ENCODE assay signal across 8 cellular contexts in the genomic region with DNA sequence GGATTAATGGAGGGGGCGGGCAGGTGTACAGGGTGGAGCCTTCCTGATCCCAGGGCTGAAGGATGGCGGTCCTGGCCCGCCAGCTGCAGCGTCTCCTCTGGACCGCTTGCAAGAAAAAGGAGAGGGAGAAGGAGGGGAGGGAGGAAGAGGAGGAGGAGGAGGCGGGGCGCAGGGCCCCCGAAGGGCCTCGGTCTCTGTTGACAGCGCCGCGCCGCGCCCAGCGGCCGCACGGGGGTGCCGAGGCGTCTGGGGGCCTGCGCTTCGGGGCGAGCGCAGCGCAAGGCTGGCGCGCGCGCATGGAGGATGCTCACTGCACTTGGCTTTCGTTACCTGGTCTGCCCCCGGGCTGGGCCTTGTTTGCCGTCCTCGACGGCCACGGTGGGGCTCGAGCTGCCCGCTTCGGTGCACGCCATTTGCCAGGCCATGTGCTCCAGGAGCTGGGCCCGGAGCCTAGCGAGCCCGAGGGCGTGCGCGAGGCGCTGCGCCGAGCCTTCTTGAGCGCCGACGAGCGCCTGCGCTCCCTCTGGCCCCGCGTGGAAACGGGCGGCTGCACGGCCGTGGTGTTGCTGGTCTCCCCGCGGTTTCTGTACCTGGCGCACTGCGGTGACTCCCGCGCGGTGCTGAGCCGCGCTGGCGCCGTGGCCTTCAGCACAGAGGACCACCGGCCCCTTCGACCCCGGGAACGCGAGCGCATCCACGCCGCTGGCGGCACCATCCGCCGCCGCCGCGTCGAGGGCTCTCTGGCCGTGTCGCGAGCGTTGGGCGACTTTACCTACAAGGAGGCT. TPM values are rescaled to one million over a fixed set of nuclear protein-coding genes. Genes with fewer than 3 reads are reported as not detected.
DNase-seq lines count a peak whose midpoint lies in the region; ATAC-seq, FAIRE-seq and TF ChIP-seq lines count a peak whose summit lies in the region.

A gene with protein sequence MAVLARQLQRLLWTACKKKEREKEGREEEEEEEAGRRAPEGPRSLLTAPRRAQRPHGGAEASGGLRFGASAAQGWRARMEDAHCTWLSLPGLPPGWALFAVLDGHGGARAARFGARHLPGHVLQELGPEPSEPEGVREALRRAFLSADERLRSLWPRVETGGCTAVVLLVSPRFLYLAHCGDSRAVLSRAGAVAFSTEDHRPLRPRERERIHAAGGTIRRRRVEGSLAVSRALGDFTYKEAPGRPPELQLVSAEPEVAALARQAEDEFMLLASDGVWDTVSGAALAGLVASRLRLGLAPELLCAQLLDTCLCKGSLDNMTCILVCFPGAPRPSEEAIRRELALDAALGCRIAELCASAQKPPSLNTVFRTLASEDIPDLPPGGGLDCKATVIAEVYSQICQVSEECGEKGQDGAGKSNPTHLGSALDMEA (plus strand): TSS at position 33 of the 785 bp plus-strand sequence. CDS start 30 bp downstream, at position 63.

- POLR2A ChIA-PET in OCI-LY7 (lab: Charles Lee) = no interaction called here

- no peaks in the 10 kb centered on the region for H3K36me3 ChIP-seq in OCI-LY7 (ENCODE audit: insufficient read depth, low read length)
- no peaks in the 10 kb centered on the region for H3K36me3 ChIP-seq in hepatocyte (replicated peaks; ENCODE audit: insufficient read depth, low read depth)

- no peak for ATAC-seq in HG02571 (IDR thresholded peaks at IDR 0.05; ENCODE audit: unreplicated experiment)
- ATAC-seq in HG03342 (IDR thresholded peaks at IDR 0.05; ENCODE audit: unreplicated experiment) = no peak

- no peak for DNase-seq in GM18507 (ENCODE audit: extremely low spot score, insufficient read length, low read depth)
- peak; percentile 61 for DNase-seq in OCI-LY7 (ENCODE audit: low spot score)
- peak; percentile 75 for DNase-seq in activated naive CD4-positive, alpha-beta T cell treated with anti-CD3 and anti-CD28 coated beads, Interleukin-2, amount 50 U/mL, for 16 hours
- DNase-seq in hepatocyte (ENCODE audit: low spot score) = peak; percentile 63
- DNase-seq in stimulated activated CD4-positive, alpha-beta T cell treated with anti-CD3 and anti-CD28 coated beads, Interleukin-2, amount 100 ng/mL, for 24 hours = peak; percentile 60 to 71
- DNase-seq in NCI-H1092 treated with DMSO at 0.1 percent for 48 hours (lab: John Stamatoyannopoulos, UW) = no peak

- 3% methylated on average over 57 of the region's 89 CpGs for WGBS in hepatocyte (ENCODE audit: low lambda C conversion rate, missing lambda C conversion rate)

- peak; percentile 69 for FAIRE-seq in GM18507 (lab: Jason Lieb, UNC)

- intact Hi-C loops in OCI-LY7 (cut with micrococcal nuclease; ENCODE audit: unreplicated experiment) = no loop called here

- TF ChIP-seq CTCF in OCI-LY7 (conservative IDR thresholded peaks at IDR 0.05; ENCODE audit: low read length) = peak; percentile 59
- no peak for TF ChIP-seq CTCF in hepatocyte (IDR thresholded peaks at IDR 0.05; ENCODE audit: poor library complexity)

- H3K9me3 ChIP-seq in OCI-LY7 (ENCODE audit: low read length) (no peaks in the 10 kb centered on the region), hepatocyte (ENCODE audit: low read depth) (no peaks in the 10 kb centered on the region)

- no TSS peak for BruUV-seq in OCI-LY7 (replicated peaks; lab: Mats Ljungman, UMichigan)

- H3K79me2 ChIP-seq in OCI-LY7 (ENCODE audit: insufficient read depth, low read depth, low read length) (no peaks in the 10 kb centered on the region), hepatocyte (no peaks in the 10 kb centered on the region)

- H3K27ac ChIP-seq in OCI-LY7 (ENCODE audit: low read depth, low read length, poor library complexity, severe bottlenecking) (no peak within 1 kb of the TSS), hepatocyte (no peak within 1 kb of the TSS)

- H4K20me1 ChIP-seq in OCI-LY7 (ENCODE audit: insufficient read depth, low read length) = no peaks in the 10 kb centered on the region
- no peaks in the 10 kb centered on the region for H4K20me1 ChIP-seq in hepatocyte (ENCODE audit: insufficient read depth, poor library complexity, severe bottlenecking)

- H3K4me1 ChIP-seq in OCI-LY7 (ENCODE audit: insufficient read depth, low read length, poor library complexity, severe bottlenecking) = peaks cover 41% of the 10 kb centered on the region
- H3K4me1 ChIP-seq in hepatocyte (ENCODE audit: insufficient read depth) = peaks cover 7% of the 10 kb centered on the region

- CTCF ChIA-PET in OCI-LY7 (lab: Charles Lee; ENCODE audit: unreplicated experiment) = no interaction called here

- H3K4me2 ChIP-seq in OCI-LY7 (ENCODE audit: low read length) (peak within 1 kb of the TSS; percentile 79), hepatocyte (peak within 1 kb of the TSS; percentile 100)

- H3K4me3 ChIP-seq in OCI-LY7 (ENCODE audit: low read depth, low read length, poor library complexity, severe bottlenecking) = peak within 1 kb of the TSS; percentile 69
- H3K4me3 ChIP-seq in hepatocyte = no peak within 1 kb of the TSS

- H2AFZ ChIP-seq in OCI-LY7 (ENCODE audit: low read length) (peak within 1 kb of the TSS; percentile 34; the same call in 1 of the 2 replicates), hepatocyte (no peak within 1 kb of the TSS)

- H3K9me2 ChIP-seq in OCI-LY7 (ENCODE audit: insufficient read depth, low read length) (no peaks in the 10 kb centered on the region), hepatocyte (replicated peaks; ENCODE audit: insufficient read depth) (no peaks in the 10 kb centered on the region)

- H3K27me3 ChIP-seq in hepatocyte = peaks cover 27% of the 10 kb centered on the region

RNA-seq across cellular contexts. Expression of the gene that starts here (rescaled TPM):
- 1.4 and 1.6 TPM in 2 replicates for total RNA-seq in OCI-LY7 (2014; rRNA removed; shearing (Covaris generic))
- total RNA-seq in OCI-LY7 (2022) (2.8 and 2.9 TPM in 2 replicates), hepatocyte (0.40 and 1.9 TPM in 2 replicates)
- 0.59 and 1.4 TPM in 2 replicates for polyA plus RNA-seq in hepatocyte

Comparison
In these comparisons a context has a peak if more than half of its experiments do, and no peak if none do; other contexts are left out.
1. DNase-seq: peak in OCI-LY7 (single experiment), activated naive CD4-positive, alpha-beta T cell treated with anti-CD3 and anti-CD28 coated beads, Interleukin-2, amount 50 U/mL, for 16 hours (single experiment), hepatocyte (single experiment) and stimulated activated CD4-positive, alpha-beta T cell treated with anti-CD3 and anti-CD28 coated beads, Interleukin-2, amount 100 ng/mL, for 24 hours (2 of 2); none in GM18507 (single experiment) and NCI-H1092 treated with DMSO at 0.1 percent for 48 hours (single experiment).